Comparison of ENCODE assay signal across 12 cellular contexts in the genomic region with DNA sequence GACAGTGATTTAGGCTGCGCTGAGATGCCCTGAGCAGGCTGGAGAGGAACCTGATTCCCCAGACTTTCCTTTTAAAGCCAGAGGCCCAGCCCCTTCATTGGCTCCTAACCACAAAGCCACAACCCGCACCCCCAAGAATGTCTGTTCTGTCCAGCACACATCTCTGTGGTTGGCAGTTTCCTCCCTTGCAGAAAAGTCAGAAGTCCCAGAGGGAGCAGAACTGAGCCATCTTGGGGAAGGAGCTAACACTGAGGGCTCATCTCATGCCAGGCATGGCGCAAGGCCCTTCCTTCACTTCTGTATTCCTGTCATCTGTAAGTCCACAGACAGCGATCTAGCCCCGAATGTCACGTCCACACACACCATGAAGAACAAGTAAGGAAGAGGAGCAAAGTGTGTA.
DNase-seq lines count a peak whose midpoint lies in the region; ATAC-seq and TF ChIP-seq lines count a peak whose summit lies in the region.
"Had no signal": no experiment of that assay in that cellular context is flagged by ENCODE, and none has a peak within 500 bp of the region (broad histone marks: within the 10 kb centered on the region; RNA-seq: fewer than 3 reads in every experiment).

No MANE protein-coding gene starts in this region.

- H3K27ac ChIP-seq in BLaER1 treated with 17β-estradiol and CSF1 and Interleukin-3, amounts not matched to agents 10 nM and 100 nM, result peak overlapping the region in 1 of 11 experiments; percentile 56; a peak in 1 of 22 replicates
- no peak overlapping the region for H3K27ac ChIP-seq in adrenal gland
- H3K27ac ChIP-seq: heart left ventricle had no signal

- H3K27me3 ChIP-seq in BLaER1 treated with 17β-estradiol and CSF1 and Interleukin-3, amounts not matched to agents 10 nM and 100 nM, result peaks cover 93 to 97% (median 95%) of the 10 kb centered on the region in 11 experiments
- peaks cover 16% of the 10 kb centered on the region for H3K27me3 ChIP-seq in adrenal gland

- peaks cover 28 to 52% (median 44%) of the 10 kb centered on the region in 10 experiments for H3K4me1 ChIP-seq in BLaER1 treated with 17β-estradiol and CSF1 and Interleukin-3, amounts not matched to agents 10 nM and 100 nM
- H3K4me1 ChIP-seq in adrenal gland (replicated peaks in 1 of 2), result no peaks in the 10 kb centered on the region

- no peak overlapping the region for H3K4me3 ChIP-seq in BLaER1 treated with 17β-estradiol and CSF1 and Interleukin-3, amounts not matched to agents 10 nM and 100 nM
- no peak overlapping the region for H3K4me3 ChIP-seq in adrenal gland
- H3K4me3 ChIP-seq: GM23338, heart left ventricle had no signal

- H4K20me1 ChIP-seq in BLaER1 treated with 17β-estradiol and CSF1 and Interleukin-3, amounts not matched to agents 10 nM and 100 nM, result peaks cover 0 to 93% (median 47%) of the 10 kb centered on the region in 11 experiments; a peak in 19 of 22 replicates

- no peak overlapping the region for H3K9ac ChIP-seq in BLaER1 treated with 17β-estradiol and CSF1 and Interleukin-3, amounts not matched to agents 10 nM and 100 nM

- H3K9me3 ChIP-seq in BLaER1 treated with 17β-estradiol and CSF1 and Interleukin-3, amounts not matched to agents 10 nM and 100 nM (replicated peaks in 1 of 11), result peaks cover 0 to 7% (median 5%) of the 10 kb centered on the region in 11 experiments; a peak in 7 of 22 replicates
- H3K9me3 ChIP-seq in adrenal gland (replicated peaks in 1 of 3), result no peaks in the 10 kb centered on the region
- H3K9me3 ChIP-seq: heart left ventricle had no signal

- peak; percentile 85 for ATAC-seq in SK-N-SH treated with all-trans-retinoic acid at 6 μM for 48 hours
- no peak for ATAC-seq in GM18519 (IDR thresholded peaks at IDR 0.05; ENCODE audit: low FRiP score, unreplicated experiment)
- ATAC-seq in HG02981 (IDR thresholded peaks at IDR 0.05; ENCODE audit: unreplicated experiment), result no peak
- ATAC-seq: GM23338, heart left ventricle had no signal

- TF ChIP-seq POLR2A in adrenal gland (IDR thresholded peaks at IDR 0.05), result no peak

- H3K4me2 ChIP-seq in BLaER1 treated with 17β-estradiol and CSF1 and Interleukin-3, amounts not matched to agents 10 nM and 100 nM, result peak overlapping the region; percentile 63 to 88 (median 79)
- H3K4me2 ChIP-seq: GM23338 had no signal

- no peaks in the 10 kb centered on the region for H3K36me3 ChIP-seq in BLaER1 treated with 17β-estradiol and CSF1 and Interleukin-3, amounts not matched to agents 10 nM and 100 nM
- no peaks in the 10 kb centered on the region for H3K36me3 ChIP-seq in adrenal gland (replicated peaks in 1 of 2)
- H3K36me3 ChIP-seq: heart left ventricle had no signal

- no peak for TF ChIP-seq CTCF in adrenal gland (IDR thresholded peaks at IDR 0.05)

- intact Hi-C loops in adrenal gland (cut with DNase I), result no loop called here

- DNase-seq in HS-5 (ENCODE audit: low read depth), result peak; percentile 39
- peak; percentile 61 for DNase-seq in hepatic stellate cell (ENCODE audit: low spot score)
- DNase-seq in adrenal gland, result no peak
- no peak for DNase-seq in inferior parietal cortex (ENCODE audit: extremely low spot score)
- DNase-seq: DMS53, heart left ventricle, NCI-H1048 had no signal

- 56 to 71% (median 65%) methylated on average over 1 to 6 of the region's 6 CpGs for WGBS in adrenal gland, 4 donors

TF ChIP-seq in SK-N-SH treated with all-trans-retinoic acid at 6 μM for 48 hours, 23 proteins besides CTCF, POLR2A, EP300 and RAD21:
- TF ChIP-seq PPARA (CRISPR knock-in tag; IDR thresholded peaks at IDR 0.05; ENCODE audit: borderline replicate concordance) (no peak), ISL1 (CRISPR knock-in tag; IDR thresholded peaks at IDR 0.05) (no peak), SNAI2 (CRISPR knock-in tag; IDR thresholded peaks at IDR 0.05) (no peak), ZFP30 (CRISPR knock-in tag; IDR thresholded peaks at IDR 0.05) (no peak), TSHZ2 (CRISPR knock-in tag; IDR thresholded peaks at IDR 0.05) (no peak), GLIS3 (CRISPR knock-in tag; IDR thresholded peaks at IDR 0.05) (no peak), ESRRG (CRISPR knock-in tag; IDR thresholded peaks at IDR 0.05) (no peak), ZNF70 (CRISPR knock-in tag; IDR thresholded peaks at IDR 0.05) (no peak), ZC3H10 (CRISPR knock-in tag; IDR thresholded peaks at IDR 0.05) (no peak), BACH2 (CRISPR knock-in tag; IDR thresholded peaks at IDR 0.05; ENCODE audit: borderline replicate concordance) (no peak), ARNTL (CRISPR knock-in tag; IDR thresholded peaks at IDR 0.05; ENCODE audit: borderline replicate concordance, low read depth) (no peak), ZFP3 (CRISPR knock-in tag; IDR thresholded peaks at IDR 0.05) (no peak), RARB (CRISPR knock-in tag; IDR thresholded peaks at IDR 0.05) (no peak)

Comparison
In these comparisons a context has a peak if more than half of its experiments do, and no peak if none do; other contexts are left out.
1. DNase-seq: peak in HS-5 (single experiment) and hepatic stellate cell (single experiment); none in adrenal gland (0 of 7) and inferior parietal cortex (single experiment).